Comparison of ENCODE assay signal across 3 cellular contexts in the genomic region with DNA sequence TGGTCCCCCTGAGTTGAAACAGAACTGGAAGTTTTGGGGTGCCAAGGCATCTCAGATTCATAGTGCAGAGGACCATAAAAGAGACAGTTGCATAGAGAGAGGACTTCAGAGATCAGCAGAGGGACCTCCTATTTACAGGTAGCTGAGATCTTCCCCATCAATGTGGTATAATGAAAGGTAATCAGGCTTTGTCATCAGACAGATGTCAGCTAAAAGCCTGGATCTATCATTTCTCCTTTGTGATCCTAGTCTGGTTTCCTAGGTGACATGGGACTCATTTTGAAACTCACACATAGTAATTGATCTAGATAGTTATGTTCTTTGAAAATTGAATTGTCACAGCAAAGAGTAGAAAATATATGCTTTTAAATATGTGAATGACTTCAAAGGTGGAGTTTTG.
"Had no signal": no experiment of that assay in that cellular context is flagged by ENCODE, and none has a peak within 500 bp of the region (broad histone marks: within the 10 kb centered on the region; RNA-seq: fewer than 3 reads in every experiment).

No MANE protein-coding gene starts in this region.

- H3K4me3 ChIP-seq: GM23338 had no signal

- DNase-seq: H9, HCEC 1CT had no signal

- H3K4me2 ChIP-seq: GM23338 had no signal

- H2AFZ ChIP-seq: GM23338 had no signal
